ENCODE assay signal across 8 cellular contexts in the genomic region with DNA sequence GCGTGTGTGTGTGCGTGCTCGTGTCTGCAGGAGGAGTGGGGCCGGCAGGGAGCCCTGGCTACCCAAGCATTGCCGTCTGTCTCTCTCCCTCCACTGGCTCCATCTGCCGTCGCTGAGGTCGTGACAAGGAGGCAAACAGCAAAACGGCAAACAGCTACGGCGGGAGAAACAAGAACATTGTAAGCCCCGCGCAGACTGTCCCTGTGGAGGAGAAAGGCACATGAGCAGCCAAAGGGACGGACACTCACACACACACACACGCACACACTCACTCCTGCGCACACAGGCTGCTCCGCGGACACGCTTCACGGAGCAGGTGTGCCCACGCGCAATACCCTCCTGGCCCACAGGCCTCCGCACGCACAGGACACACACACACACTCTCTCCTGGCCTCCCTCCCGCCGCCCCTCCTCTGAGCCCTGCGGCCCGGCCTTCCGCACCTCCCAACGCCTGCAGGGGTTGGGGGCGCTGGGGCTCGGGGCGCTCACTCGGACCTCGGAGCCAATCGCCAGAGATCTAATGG. TPM values are rescaled to one million over a fixed set of nuclear protein-coding genes. Genes with fewer than 3 reads are reported as not detected.
DNase-seq lines count a peak whose midpoint lies in the region; ATAC-seq and TF ChIP-seq lines count a peak whose summit lies in the region.

No MANE protein-coding gene starts in this region.

- peak; percentile 63 for DNase-seq in GM10266 (ENCODE audit: extremely low spot score)
- peak; percentile 55 for DNase-seq in WERI-Rb-1
- peak in 1 of 2 donors; percentile 29 for DNase-seq in cardiac muscle cell (ENCODE audit: low read depth in 1 of 2, low spot score in 1 of 2)
- no peak for DNase-seq in sigmoid colon
- DNase-seq in RKO (ENCODE audit: low spot score): no peak
- no peak for DNase-seq in NCI-H2107 treated with DMSO at 0.1 percent for 48 hours (lab: John Stamatoyannopoulos, UW; ENCODE audit: unreplicated experiment)
- DNase-seq in GM19240 (ENCODE audit: insufficient read length, low spot score): no peak

- no peak for TF ChIP-seq EP300 in sigmoid colon (IDR thresholded peaks at IDR 0.05)

- H3K27me3 ChIP-seq in WERI-Rb-1 (ENCODE audit: insufficient read depth, low read depth, severe bottlenecking) (no peaks in the 10 kb centered on the region), cardiac muscle cell (peaks cover 97% of the 10 kb centered on the region), sigmoid colon (peaks cover 0 to 30% (median 15%) of the 10 kb centered on the region in 3 donors)

- WGBS in sigmoid colon, 2 donors: 3% methylated on average over 36 of the region's 36 CpGs

- no peak for TF ChIP-seq POLR2A in sigmoid colon (IDR thresholded peaks at IDR 0.05)

- peak; percentile 29 for ATAC-seq in HG02623 (IDR thresholded peaks at IDR 0.05; ENCODE audit: unreplicated experiment)

- H3K9me3 ChIP-seq in WERI-Rb-1 (ENCODE audit: severe bottlenecking) (no peaks in the 10 kb centered on the region), cardiac muscle cell (ENCODE audit: low read depth) (no peaks in the 10 kb centered on the region), sigmoid colon (no peaks in the 10 kb centered on the region)

- TF ChIP-seq CTCF in GM10266 (IDR thresholded peaks at IDR 0.05; ENCODE audit: control insufficient read depth, insufficient read depth, low read depth, missing control alignments) (no peak), WERI-Rb-1 (IDR thresholded peaks at IDR 0.05; ENCODE audit: low read depth, low read length) (no peak), cardiac muscle cell (IDR thresholded peaks at IDR 0.05; ENCODE audit: low read depth, low read length) (no peak), sigmoid colon (IDR thresholded peaks at IDR 0.05) (no peak)

- H3K4me1 ChIP-seq in cardiac muscle cell (ENCODE audit: low read depth): no peaks in the 10 kb centered on the region
- peaks cover 0 to 61% (median 49%) of the 10 kb centered on the region in 4 donors for H3K4me1 ChIP-seq in sigmoid colon

- H3K36me3 ChIP-seq in WERI-Rb-1: no peaks in the 10 kb centered on the region
- no peaks in the 10 kb centered on the region for H3K36me3 ChIP-seq in cardiac muscle cell
- no peaks in the 10 kb centered on the region for H3K36me3 ChIP-seq in sigmoid colon

- intact Hi-C loops in sigmoid colon (cut with DNase I): no loop called here

- H3K4me3 ChIP-seq in WERI-Rb-1 (ENCODE audit: low read depth, low read length) (peak overlapping the region; percentile 38), cardiac muscle cell (peak overlapping the region; percentile 41), sigmoid colon (peak overlapping the region; percentile 41 to 59 (median 55))

- H3K27ac ChIP-seq in WERI-Rb-1 (peak overlapping the region; percentile 57), cardiac muscle cell (no peak overlapping the region), sigmoid colon (peak overlapping the region; percentile 57 to 67 (median 62))

RNA-seq across cellular contexts. Expression of a gene that starts 0.9 kb away (rescaled TPM):
- total RNA-seq in cardiac muscle cell (not detected in 2 replicates), sigmoid colon (not detected)
- polyA plus RNA-seq in cardiac muscle cell (0.34 and 0.55 TPM in 2 replicates), sigmoid colon (not detected)

RNA-seq across cellular contexts. Expression of a gene that starts 23.6 kb away (rescaled TPM):
- total RNA-seq in cardiac muscle cell (116 and 187 TPM in 2 replicates), sigmoid colon (100 to 1,000 TPM; 232 to 322 (median 303) TPM)
- polyA plus RNA-seq in cardiac muscle cell (128 and 176 TPM in 2 replicates), sigmoid colon (10 to 100 TPM; 24.0 to 59.5 (median 54.7) TPM)

Comparison
In these comparisons a context has a peak if more than half of its experiments do, and no peak if none do; other contexts are left out.
1. DNase-seq: peak in GM10266 (single experiment) and WERI-Rb-1 (single experiment); none in sigmoid colon (single experiment), RKO (single experiment), NCI-H2107 treated with DMSO at 0.1 percent for 48 hours (single experiment) and GM19240 (single experiment).
2. Peak in every context shown above with its lines, with median percentiles within 50 percentile points of each other: H3K4me3 ChIP-seq.